ENCODE assay signal across 8 cellular contexts in the genomic region with DNA sequence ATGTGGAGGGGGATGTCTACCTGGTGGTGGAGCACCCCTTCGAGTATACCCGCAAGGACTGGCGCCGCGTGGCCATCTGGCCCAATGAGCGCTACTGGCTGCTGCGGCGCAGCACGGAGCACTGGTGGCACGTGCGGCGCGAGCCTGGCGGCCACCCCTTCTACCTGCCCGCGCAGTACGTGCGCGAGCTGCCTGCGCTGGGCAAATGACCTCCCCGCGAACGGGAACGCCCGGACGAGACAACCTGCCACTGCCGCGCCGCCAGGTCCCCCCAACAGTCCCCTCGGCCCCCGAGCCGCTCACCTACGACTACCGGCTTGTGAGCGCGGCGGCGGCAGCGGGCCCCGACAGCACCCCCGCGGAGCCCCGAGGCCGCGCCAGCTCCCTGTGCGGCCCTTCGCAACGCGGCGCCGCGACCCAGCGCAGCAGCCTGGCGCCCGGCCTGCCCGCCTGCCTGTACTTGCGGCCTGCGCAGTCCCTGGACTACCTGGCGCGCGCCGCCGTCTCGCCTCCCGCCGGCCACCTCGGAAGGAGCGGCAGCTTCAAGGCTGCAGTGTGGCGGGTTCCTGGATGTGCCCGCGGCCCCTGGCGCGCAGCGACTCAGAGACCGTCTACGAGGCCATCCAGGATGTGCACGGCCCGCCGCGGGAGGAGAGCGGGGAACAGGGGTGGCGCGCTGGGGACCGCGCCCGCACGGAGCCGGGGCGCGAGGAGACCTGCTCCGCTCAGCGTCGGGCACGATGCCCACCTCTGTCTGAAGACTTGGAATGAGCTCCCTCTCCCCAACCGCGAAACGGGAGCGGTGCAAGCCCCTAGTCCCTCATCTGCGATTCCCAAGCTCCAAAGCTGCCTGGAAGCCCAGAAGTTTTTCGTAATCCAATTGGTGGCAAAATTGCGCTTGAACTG. TPM values are rescaled to one million over a fixed set of nuclear protein-coding genes. Genes with fewer than 3 reads are reported as not detected.
DNase-seq lines count a peak whose midpoint lies in the region; ATAC-seq and TF ChIP-seq lines count a peak whose summit lies in the region.

No MANE protein-coding gene starts in this region.

- WGBS in GM23248 (ENCODE audit: low coverage in 1 of 2, low lambda C conversion rate in 2 of 2, missing lambda C conversion rate in 2 of 2), 2 experiments: 8 to 10% methylated on average over 38 to 83 of the region's 101 CpGs
- WGBS in prostate gland: under 1% methylated on average over 56 of the region's 101 CpGs
- WGBS in tibial nerve, 2 donors: 1 to 2% methylated on average over 16 to 69 of the region's 101 CpGs

- POLR2A ChIA-PET in T-cell (lab: Charles Lee): interaction anchor here in 1 of 2 donors (0.6 to 1.1 kb wide), 4 partner anchors 16 to 36 kb away, joined by 3 to 4 read pairs (median 3); no protein-coding TSS in a partner anchor

- no peaks in the 10 kb centered on the region for H4K20me1 ChIP-seq in GM23248 (ENCODE audit: insufficient read depth)

- no peak overlapping the region for H2AFZ ChIP-seq in GM23248

- H3K36me3 ChIP-seq in GM23248 (ENCODE audit: low read depth) (no peaks in the 10 kb centered on the region), prostate gland (no peaks in the 10 kb centered on the region), tibial nerve (no peaks in the 10 kb centered on the region)

- no peaks in the 10 kb centered on the region for H3K9me3 Mint-ChIP-seq in T-cell
- H3K9me3 Mint-ChIP-seq in effector memory CD8-positive, alpha-beta T cell: no peaks in the 10 kb centered on the region

- peaks cover 6% of the 10 kb centered on the region; the same call in 1 of the 2 replicates for H3F3A ChIP-seq in GM23248 (ENCODE audit: insufficient read depth)

- DNase-seq in GM23248 (peak; percentile 26), T-cell (peak in 12 of 34 experiments; percentile 27 to 54 (median 46)), prostate gland (ENCODE audit: low spot score) (no peak), tibial nerve (ENCODE audit: low spot score in 2 of 2) (no peak), pons (ENCODE audit: low spot score) (no peak)
- DNase-seq in effector memory CD8-positive, alpha-beta T cell: peak in 2 of 3 experiments; percentile 44 to 52

- TF ChIP-seq POLR2A in prostate gland (IDR thresholded peaks at IDR 0.05) (no peak), tibial nerve (IDR thresholded peaks at IDR 0.05) (no peak)

- peak overlapping the region; percentile 34 to 76 for H3K27ac Mint-ChIP-seq in T-cell
- peak overlapping the region in 1 of 2 donors; percentile 72 for H3K27ac Mint-ChIP-seq in effector memory CD8-positive, alpha-beta T cell

- H3K9me3 ChIP-seq in GM23248 (ENCODE audit: low read depth) (no peaks in the 10 kb centered on the region), prostate gland (no peaks in the 10 kb centered on the region), tibial nerve (no peaks in the 10 kb centered on the region)

- in situ Hi-C loops in GM23248 (cut with MboI): no loop called here

- H3K36me3 Mint-ChIP-seq in T-cell: no peaks in the 10 kb centered on the region
- H3K36me3 Mint-ChIP-seq in effector memory CD8-positive, alpha-beta T cell (ENCODE audit: insufficient read depth): peaks cover 32% of the 10 kb centered on the region

- no peaks in the 10 kb centered on the region for H3K9me2 ChIP-seq in GM23248 (ENCODE audit: insufficient read depth)

- peak overlapping the region; percentile 20 for H3K4me2 ChIP-seq in GM23248 (ENCODE audit: unreplicated experiment)

- TF ChIP-seq EP300 in tibial nerve (IDR thresholded peaks at IDR 0.05): no peak

- H3K27me3 Mint-ChIP-seq in T-cell: peaks cover 4 to 13% of the 10 kb centered on the region in 2 donors
- no peaks in the 10 kb centered on the region for H3K27me3 Mint-ChIP-seq in effector memory CD8-positive, alpha-beta T cell

- H3K9ac ChIP-seq in GM23248: no peak overlapping the region

- intact Hi-C loops in prostate gland (cut with DNase I): no loop called here

- H3K4me3 ChIP-seq in GM23248 (no peak overlapping the region), prostate gland (peak overlapping the region; percentile 1 to 16), tibial nerve (peak overlapping the region in 2 of 4 donors; percentile 31 to 42)

- ATAC-seq in T-cell (replicated peaks in 1 of 4): peak; percentile 51 to 61 (median 56)
- peak; percentile 51 for ATAC-seq in effector memory CD8-positive, alpha-beta T cell (replicated peaks)
- no peak for ATAC-seq in HG03097 (IDR thresholded peaks at IDR 0.05; ENCODE audit: low FRiP score, unreplicated experiment)
- ATAC-seq in HG03432 (IDR thresholded peaks at IDR 0.05; ENCODE audit: unreplicated experiment): no peak

- TF ChIP-seq CTCF in prostate gland (IDR thresholded peaks at IDR 0.05) (no peak), tibial nerve (IDR thresholded peaks at IDR 0.05) (no peak)

- H3K4me1 ChIP-seq in GM23248 (ENCODE audit: insufficient read depth) (no peaks in the 10 kb centered on the region; the same call in 1 of the 2 replicates), prostate gland (replicated peaks) (peaks cover 17% of the 10 kb centered on the region), tibial nerve (peaks cover 0 to 56% (median 46%) of the 10 kb centered on the region in 4 donors)

- H3K79me2 ChIP-seq in GM23248 (ENCODE audit: insufficient read depth): no peaks in the 10 kb centered on the region

- CTCF ChIA-PET in T-cell (lab: Charles Lee): interaction anchor here (0.6 to 3.6 kb wide), 9 partner anchors 11 to 265 kb away, joined by 3 to 45 read pairs (median 6); no protein-coding TSS in a partner anchor

- H3K27ac ChIP-seq in GM23248 (no peak overlapping the region), prostate gland (no peak overlapping the region), tibial nerve (no peak overlapping the region)

- H3K27me3 ChIP-seq in GM23248 (replicated peaks; ENCODE audit: insufficient read depth): peaks cover 57% of the 10 kb centered on the region
- peaks cover 4% of the 10 kb centered on the region for H3K27me3 ChIP-seq in prostate gland (replicated peaks; ENCODE audit: insufficient read depth)
- peaks cover 0 to 65% of the 10 kb centered on the region in 2 donors for H3K27me3 ChIP-seq in tibial nerve

- H3K4me1 Mint-ChIP-seq in T-cell: peaks cover 29 to 42% (median 41%) of the 10 kb centered on the region in 3 donors
- peaks cover 24 to 30% of the 10 kb centered on the region in 2 donors for H3K4me1 Mint-ChIP-seq in effector memory CD8-positive, alpha-beta T cell (ENCODE audit: low read depth in 2 of 2)

- peak overlapping the region; percentile 76 to 84 (median 77) for H3K4me3 Mint-ChIP-seq in T-cell
- peak overlapping the region; percentile 90 for H3K4me3 Mint-ChIP-seq in effector memory CD8-positive, alpha-beta T cell

RNA-seq across cellular contexts. Expression of a gene that starts 48.7 kb away (rescaled TPM):
- 81.6 and 96.7 TPM in 2 replicates for total RNA-seq in GM23248 (2014; rRNA removed; shearing (Covaris generic))
- 117 and 120 TPM in 2 replicates for polyA plus RNA-seq in GM23248 (2016; fragmentation: Nextera tagmentation; extraction: Ambion mirVana)
- 10 to 100 TPM; 50.9 to 81.8 (median 60.5) TPM for total RNA-seq in T-cell
- 10 to 100 TPM; 51.0 to 57.4 TPM for total RNA-seq in prostate gland
- total RNA-seq in tibial nerve: 10 to 100 TPM; 27.6 to 38.2 (median 31.7) TPM

Comparison
In these comparisons a context has a peak if more than half of its experiments do, and no peak if none do; other contexts are left out.
1. DNase-seq: peak in GM23248 (single experiment) and effector memory CD8-positive, alpha-beta T cell (2 of 3); none in prostate gland (single experiment), tibial nerve (0 of 2) and pons (single experiment).
2. ATAC-seq: peak in T-cell (4 of 4) and effector memory CD8-positive, alpha-beta T cell (single experiment); none in HG03097 (single experiment) and HG03432 (single experiment).